ENCODE assay signal across 1 cellular context in genomic region chr7:1993776-1994740, GRCh38.
TF ChIP-seq lines count a peak whose summit lies in the region.

No MANE protein-coding gene starts in this region.

TF ChIP-seq in HEK293, 187 proteins besides CTCF, POLR2A, EP300 and RAD21 (continued from another document):
- no peak for TF ChIP-seq ZNF280D (tag by site-specific recombination; IDR thresholded peaks at IDR 0.05)
- TF ChIP-seq SP3 (tag by site-specific recombination; IDR thresholded peaks at IDR 0.05) = no peak
TF ChIP-seq in HEK293: peak in this region for 2.
